8 cellular contexts compared by ENCODE assay signal in the genomic region with DNA sequence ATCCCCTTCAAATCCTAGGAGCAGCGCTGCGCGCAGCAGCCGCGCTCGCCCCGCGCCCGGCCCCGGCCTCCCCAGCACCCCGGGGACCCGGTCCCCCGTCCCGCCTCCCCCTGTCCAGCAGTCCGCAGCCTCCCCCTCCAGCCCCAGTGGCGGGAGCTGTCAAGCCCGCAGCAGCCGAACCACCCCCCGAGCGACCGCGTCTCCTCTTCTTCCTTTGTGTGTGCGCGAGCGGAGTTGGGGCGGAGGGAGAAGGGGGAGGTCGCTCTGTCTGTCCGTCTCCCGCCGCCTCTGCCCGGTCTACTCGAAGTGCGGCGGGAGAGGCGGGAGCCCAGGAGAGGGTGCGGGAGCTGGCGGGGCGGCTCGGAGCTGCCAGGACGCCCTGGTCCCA. TPM values are rescaled to one million over a fixed set of nuclear protein-coding genes. Genes with fewer than 3 reads are reported as not detected.
DNase-seq lines count a peak whose midpoint lies in the region; ATAC-seq and TF ChIP-seq lines count a peak whose summit lies in the region.

No MANE protein-coding gene starts in this region.

- H3K4me1 ChIP-seq in Caco-2 (peaks cover 35% of the 10 kb centered on the region), Loucy (ENCODE audit: insufficient read depth, low read length, poor library complexity, severe bottlenecking) (peaks cover 53% of the 10 kb centered on the region), lung (ENCODE audit: control insufficient read depth in 2 of 2, insufficient read depth in 2 of 2, low read length in 2 of 2) (peaks cover 2 to 11% of the 10 kb centered on the region in 2 donors), transverse colon (peaks cover 0 to 33% (median 17%) of the 10 kb centered on the region in 4 donors)

- intact Hi-C loops in Caco-2 (cut with micrococcal nuclease; ENCODE audit: unreplicated experiment) (no loop called here), transverse colon (cut with DNase I; ENCODE audit: low total_unique reads) (no loop called here)

- TF ChIP-seq EP300 in transverse colon (IDR thresholded peaks at IDR 0.05; ENCODE audit: low read depth), result no peak

- H3K4me1 Mint-ChIP-seq in Caco-2 (ENCODE audit: low read depth, unreplicated experiment), result peaks cover 25% of the 10 kb centered on the region
- H3K4me1 Mint-ChIP-seq in chondrocyte (ENCODE audit: low read depth), result peaks cover 13% of the 10 kb centered on the region

- H3K36me3 Mint-ChIP-seq in Caco-2 (ENCODE audit: insufficient read depth, unreplicated experiment) (no peaks in the 10 kb centered on the region), chondrocyte (ENCODE audit: low read depth) (peaks cover 1% of the 10 kb centered on the region)

- ATAC-seq in lung (ENCODE audit: insufficient read depth, low FRiP score) (peak; percentile 6), GM18517 (IDR thresholded peaks at IDR 0.05; ENCODE audit: unreplicated experiment) (no peak)

- H3K9me2 ChIP-seq in Loucy (replicated peaks; ENCODE audit: low read depth, low read length), result no peaks in the 10 kb centered on the region

- TF ChIP-seq CTCF in Caco-2 (IDR thresholded peaks at IDR 0.05; ENCODE audit: insufficient read depth in 1 of 2, low read depth in 1 of 2, low read length in 1 of 2, severe bottlenecking in 1 of 2, unreplicated experiment in 1 of 2) (no peak), Loucy (conservative IDR thresholded peaks at IDR 0.05; ENCODE audit: low read length) (no peak), chondrocyte (IDR thresholded peaks at IDR 0.05) (no peak), lung (IDR thresholded peaks at IDR 0.05; ENCODE audit: control extremely low read depth, extremely low read depth) (no peak), transverse colon (IDR thresholded peaks at IDR 0.05) (no peak)

- POLR2A ChIA-PET in Caco-2 (lab: Charles Lee), result no interaction called here

- H3K27me3 Mint-ChIP-seq in Caco-2 (ENCODE audit: insufficient read depth, unreplicated experiment) (no peaks in the 10 kb centered on the region), chondrocyte (ENCODE audit: low read depth) (peaks cover 57% of the 10 kb centered on the region)

- CTCF ChIA-PET in Caco-2 (lab: Charles Lee), result interaction anchor here (0.7 to 1.5 kb wide), 2 partner anchors 143 to 214 kb away, joined by 3 to 4 read pairs; no protein-coding TSS in a partner anchor

- peaks cover 37% of the 10 kb centered on the region for H3K79me2 ChIP-seq in Loucy (ENCODE audit: insufficient read depth, low read length)

- TSS peak; percentile 61 for BruUV-seq in Caco-2 (replicated peaks; lab: Mats Ljungman, UMichigan)

- peaks cover 9% of the 10 kb centered on the region for H3F3A ChIP-seq in Loucy (ENCODE audit: low read depth)

- peak overlapping the region; percentile 75 for H3K9ac ChIP-seq in Loucy (ENCODE audit: low read depth, low read length, poor library complexity, severe bottlenecking)

- peak overlapping the region; percentile 72 for H3K4me3 Mint-ChIP-seq in Caco-2 (ENCODE audit: unreplicated experiment)
- peak overlapping the region; percentile 78 for H3K4me3 Mint-ChIP-seq in chondrocyte (ENCODE audit: unreplicated experiment)

- H3K9me3 Mint-ChIP-seq in Caco-2 (ENCODE audit: unreplicated experiment), result no peaks in the 10 kb centered on the region
- no peaks in the 10 kb centered on the region for H3K9me3 Mint-ChIP-seq in chondrocyte (ENCODE audit: low read depth)

- H3K27me3 ChIP-seq in Caco-2 (replicated peaks; ENCODE audit: control insufficient read depth, insufficient read depth, low read length) (no peaks in the 10 kb centered on the region), Loucy (ENCODE audit: insufficient read depth, low read length, poor library complexity, severe bottlenecking) (no peaks in the 10 kb centered on the region), lung (ENCODE audit: control insufficient read depth, insufficient read depth) (no peaks in the 10 kb centered on the region), transverse colon (peaks cover 15% of the 10 kb centered on the region)

- TF ChIP-seq POLR2A in transverse colon (IDR thresholded peaks at IDR 0.05), result no peak

- peak overlapping the region; percentile 98 for H3K4me2 ChIP-seq in Loucy (ENCODE audit: low read depth, low read length, poor library complexity, severe bottlenecking)

- H3K36me3 ChIP-seq in Caco-2 (ENCODE audit: control insufficient read depth, insufficient read depth, low read length) (no peaks in the 10 kb centered on the region), Loucy (ENCODE audit: insufficient read depth, low read length) (no peaks in the 10 kb centered on the region), lung (ENCODE audit: control insufficient read depth in 2 of 2, insufficient read depth in 2 of 2, low read length in 2 of 2) (no peaks in the 10 kb centered on the region), transverse colon (no peaks in the 10 kb centered on the region)

- DNase-seq in Caco-2, result peak; percentile 46
- DNase-seq in chondrocyte (ENCODE audit: low spot score), result peak; percentile 84
- no peak for DNase-seq in lung (ENCODE audit: low spot score)
- peak; percentile 22 for DNase-seq in transverse colon
- no peak for DNase-seq in stimulated activated CD4-positive, alpha-beta T cell treated with anti-CD3 and anti-CD28 coated beads, Interleukin-1b, Interleukin-23, amount 100 ng/mL, for 48 hours
- DNase-seq in activated effector memory CD4-positive, alpha-beta T cell treated with Interleukin-2 at 50 U/mL for 16 hours, result no peak

- peaks cover 4% of the 10 kb centered on the region for H4K20me1 ChIP-seq in Loucy (ENCODE audit: insufficient read depth, low read length, poor library complexity, severe bottlenecking)

- H3K27ac Mint-ChIP-seq in Caco-2 (ENCODE audit: unreplicated experiment) (peak overlapping the region; percentile 1), chondrocyte (ENCODE audit: unreplicated experiment) (no peak overlapping the region)

- peak overlapping the region; percentile 93 for H2AFZ ChIP-seq in Loucy (ENCODE audit: low read length)

- in situ Hi-C loops in transverse colon (cut with MboI; ENCODE audit: low pct_ligation_motif_present in 1 of 4, low pct_unique_long_range_greater_than_20kb in 1 of 4, low sequenced_read_pairs in 3 of 4), result loop anchor here (5.0 to 25.0 kb wide), 3 partner anchors 211 to 218 kb away; no protein-coding TSS in a partner anchor

- H3K4me3 ChIP-seq in Caco-2 (ENCODE audit: low read depth, low read length) (peak overlapping the region; percentile 91), Loucy (ENCODE audit: low read length, poor library complexity, severe bottlenecking) (peak overlapping the region; percentile 79), lung (peak overlapping the region; percentile 63), transverse colon (peak overlapping the region; percentile 53 to 78 (median 63))

- H3K27ac ChIP-seq in lung (ENCODE audit: low read depth in 1 of 2, low read length in 1 of 2), result peak overlapping the region in 1 of 2 donors; percentile 17
- H3K27ac ChIP-seq in transverse colon, result peak overlapping the region; percentile 59 to 77 (median 71)

- 0 to 4% methylated on average over 16 to 40 of the region's 40 CpGs for WGBS in lung, 2 donors
- WGBS in transverse colon (ENCODE audit: low coverage in 1 of 2), 2 donors, result 11% methylated on average over 7 of the region's 40 CpGs; no CpG with 5 or more reads in 1 of the 2 donors

- H3K9me3 ChIP-seq in Caco-2 (no peaks in the 10 kb centered on the region), Loucy (ENCODE audit: insufficient read depth, low read depth, low read length) (no peaks in the 10 kb centered on the region), lung (ENCODE audit: control insufficient read depth in 2 of 2, insufficient read depth in 1 of 2, low read length in 1 of 2) (no peaks in the 10 kb centered on the region), transverse colon (no peaks in the 10 kb centered on the region)

RNA-seq across cellular contexts. Expression of gene CHN2, which starts 0.4 kb away (rescaled TPM):
- total RNA-seq in Caco-2 (2022), result 16.5 and 18.8 TPM in 2 replicates
- total RNA-seq in chondrocyte, result 0.50 to 1.7 TPM (median 0.56 TPM) in 3 replicates
- total RNA-seq in lung, result 10 to 100 TPM in 1 of 2 donors, 1 to 10 TPM in 1; 9.2 to 11.0 TPM
- polyA plus RNA-seq in lung, result 1 to 10 TPM; 3.2 to 4.1 TPM
- 10 to 100 TPM in 3 of 4 donors, 1 to 10 TPM in 1; 5.6 to 36.7 (median 16.8) TPM for total RNA-seq in transverse colon

RNA-seq across cellular contexts. Expression of gene CPVL, which starts 47.9 kb away (rescaled TPM):
- total RNA-seq in Caco-2 (2022), result 108 and 109 TPM in 2 replicates
- 4.9 to 5.9 TPM (median 5.0 TPM) in 3 replicates for total RNA-seq in chondrocyte
- 10 to 100 TPM; 16.6 to 18.1 TPM for total RNA-seq in lung
- 10 to 100 TPM; 17.1 to 34.8 TPM for polyA plus RNA-seq in lung
- total RNA-seq in transverse colon, result 1 to 10 TPM in 3 of 4 donors, under 1 TPM in 1; 0.75 to 9.7 (median 4.8) TPM

Comparison
In these comparisons a context has a peak if more than half of its experiments do, and no peak if none do; other contexts are left out.
1. DNase-seq: peak in Caco-2 (2 of 2), chondrocyte (single experiment) and transverse colon (single experiment); none in lung (single experiment), stimulated activated CD4-positive, alpha-beta T cell treated with anti-CD3 and anti-CD28 coated beads, Interleukin-1b, Interleukin-23, amount 100 ng/mL, for 48 hours (single experiment) and activated effector memory CD4-positive, alpha-beta T cell treated with Interleukin-2 at 50 U/mL for 16 hours (single experiment).
2. Peak in every context shown above with its lines, with median percentiles within 50 percentile points of each other: H3K4me3 ChIP-seq.